6 cellular contexts compared by ENCODE assay signal in genomic region chr19:17394891-17395415, GRCh38. TPM values are rescaled to one million over a fixed set of nuclear protein-coding genes. Genes with fewer than 3 reads are reported as not detected.
DNase-seq lines count a peak whose midpoint lies in the region; ATAC-seq and TF ChIP-seq lines count a peak whose summit lies in the region.

No MANE protein-coding gene starts in this region.

- no peak overlapping the region for H2AFZ ChIP-seq in Karpas-422 (ENCODE audit: low read length)

- H3K4me2 ChIP-seq in Karpas-422 (ENCODE audit: low read depth, low read length, poor library complexity, severe bottlenecking) = no peak overlapping the region

- H3K4me3 ChIP-seq in Karpas-422 (ENCODE audit: low read length) (no peak overlapping the region), heart right ventricle (no peak overlapping the region)

- no peaks in the 10 kb centered on the region for H3K27me3 Mint-ChIP-seq in activated CD4-positive, alpha-beta memory T cell treated with anti-CD3 and anti-CD28 coated beads for 36 hours

- no peaks in the 10 kb centered on the region for H3K27me3 ChIP-seq in Karpas-422 (ENCODE audit: low read length)
- H3K27me3 ChIP-seq in heart right ventricle = peaks cover 0 to 44% (median 15%) of the 10 kb centered on the region in 7 donors

- ATAC-seq in heart right ventricle = peak in 6 of 8 donors; percentile 12 to 53 (median 44)

- H3K36me3 Mint-ChIP-seq in activated CD4-positive, alpha-beta memory T cell treated with anti-CD3 and anti-CD28 coated beads for 36 hours = peaks cover 7% of the 10 kb centered on the region

- no peaks in the 10 kb centered on the region for H4K20me1 ChIP-seq in Karpas-422 (ENCODE audit: insufficient read depth, low read depth, low read length)

- H3K4me1 ChIP-seq in Karpas-422 (ENCODE audit: low read length) (peaks cover 9% of the 10 kb centered on the region), heart right ventricle (peaks cover 0 to 43% (median 19%) of the 10 kb centered on the region in 9 donors)

- H3K36me3 ChIP-seq in Karpas-422 (ENCODE audit: insufficient read depth, low read length) = 0 out of 2 replicates have a peak, but pooled peaks cover 2% of the 10 kb centered on the region
- H3K36me3 ChIP-seq in heart right ventricle = peaks cover 0 to 28% (median 0%) of the 10 kb centered on the region in 9 donors

- no peaks in the 10 kb centered on the region for H3K9me3 ChIP-seq in Karpas-422 (ENCODE audit: low read length)
- peaks cover 0 to under 1% (median 0%) of the 10 kb centered on the region in 11 donors for H3K9me3 ChIP-seq in heart right ventricle

- TF ChIP-seq CTCF in heart right ventricle (IDR thresholded peaks at IDR 0.05) = peak; percentile 21 to 80 (median 63)

- H3K27ac Mint-ChIP-seq in activated CD4-positive, alpha-beta memory T cell treated with anti-CD3 and anti-CD28 coated beads for 36 hours = peak overlapping the region; percentile 64

- 18 to 22% methylated on average over 18 to 19 of the region's 19 CpGs for WGBS in heart right ventricle, 2 donors

- H3K9me3 Mint-ChIP-seq in activated CD4-positive, alpha-beta memory T cell treated with anti-CD3 and anti-CD28 coated beads for 36 hours = no peaks in the 10 kb centered on the region

- peaks cover 26% of the 10 kb centered on the region for H3K4me1 Mint-ChIP-seq in activated CD4-positive, alpha-beta memory T cell treated with anti-CD3 and anti-CD28 coated beads for 36 hours (ENCODE audit: low read depth)

- no peaks in the 10 kb centered on the region for H3K9me2 ChIP-seq in Karpas-422 (replicated peaks; ENCODE audit: insufficient read depth, low read length)

- no peak overlapping the region for H3K4me3 Mint-ChIP-seq in activated CD4-positive, alpha-beta memory T cell treated with anti-CD3 and anti-CD28 coated beads for 36 hours

- intact Hi-C loops in activated CD4-positive, alpha-beta memory T cell treated with anti-CD3 and anti-CD28 coated beads for 36 hours (cut with micrococcal nuclease) = loop anchor here (1.0 kb wide), 2 partner anchors 24 to 71 kb away; no protein-coding TSS in a partner anchor
- intact Hi-C loops in heart right ventricle (cut with DNase I) = loop anchor here in 7 of 10 donors (5.0 to 10.0 kb wide), 4 partner anchors 52 to 103 kb away; partner anchors contain the start of genes NXNL1 (in 1 of the 7) and TMEM221 (in 1 of the 7)

- POLR2A ChIA-PET in activated CD4-positive, alpha-beta memory T cell treated with anti-CD3 and anti-CD28 coated beads for 36 hours (lab: Charles Lee) = interaction anchor here (1.2 kb wide), 1 partner anchor 12 kb away, joined by 4 read pairs; no protein-coding TSS in a partner anchor

- CTCF ChIA-PET in activated CD4-positive, alpha-beta memory T cell treated with anti-CD3 and anti-CD28 coated beads for 36 hours (lab: Charles Lee) = interaction anchor here (0.6 to 2.1 kb wide), 12 partner anchors 8 to 135 kb away, joined by 3 to 8 read pairs (median 3); no protein-coding TSS in a partner anchor

- H3K9ac ChIP-seq in Karpas-422 (ENCODE audit: low read length) = no peak overlapping the region

- H3K27ac ChIP-seq in Karpas-422 (ENCODE audit: low read length) (no peak overlapping the region), heart right ventricle (peak overlapping the region in 1 of 10 donors; percentile 64)

- H3K79me2 ChIP-seq in Karpas-422 (ENCODE audit: low read length) = no peaks in the 10 kb centered on the region

- peak; percentile 72 for DNase-seq in AG08395 (ENCODE audit: low spot score)
- DNase-seq in Karpas-422 = peak; percentile 81
- DNase-seq in activated CD4-positive, alpha-beta memory T cell treated with anti-CD3 and anti-CD28 coated beads for 36 hours = peak; percentile 85
- DNase-seq in heart right ventricle = peak; percentile 47 to 66
- peak; percentile 59 for DNase-seq in stimulated activated CD8-positive, alpha-beta memory T cell treated with anti-CD3 and anti-CD28 coated beads, Interleukin-7, amount 100 ng/mL, for 24 hours (ENCODE audit: low read depth)
- DNase-seq in HuH-7 (ENCODE audit: low spot score) = no peak

RNA-seq across cellular contexts. Expression of gene CCDC194, which starts 1.0 kb away (rescaled TPM):
- 4.1 and 9.3 TPM in 2 replicates for total RNA-seq in Karpas-422 (2014; rRNA removed; shearing (Covaris generic); ENCODE audit: low replicate concordance)
- 1 to 10 TPM; 1.4 to 2.3 TPM for total RNA-seq in activated CD4-positive, alpha-beta memory T cell treated with anti-CD3 and anti-CD28 coated beads for 36 hours
- under 1 TPM in 3 of 10 donors, not detected in 7; 0.44 to 0.51 (median 0.50) TPM for total RNA-seq in heart right ventricle
- 1 to 10 TPM in 1 of 2 donors, not detected in 1; 1.0 TPM for polyA plus RNA-seq in heart right ventricle

RNA-seq across cellular contexts. Expression of gene BST2, which starts 10.5 kb away (rescaled TPM):
- 56.2 and 156 TPM in 2 replicates for total RNA-seq in Karpas-422 (2014; rRNA removed; shearing (Covaris generic); ENCODE audit: low replicate concordance)
- total RNA-seq in activated CD4-positive, alpha-beta memory T cell treated with anti-CD3 and anti-CD28 coated beads for 36 hours = 100 to 1,000 TPM; 156 to 164 TPM
- total RNA-seq in heart right ventricle = 10 to 100 TPM; 22.7 to 73.5 (median 37.0) TPM
- polyA plus RNA-seq in heart right ventricle = 10 to 100 TPM; 32.0 to 75.4 TPM

RNA-seq across cellular contexts. Expression of gene PLVAP, which starts 17.8 kb away (rescaled TPM):
- 0.22 and 0.41 TPM in 2 replicates for total RNA-seq in Karpas-422 (2014; rRNA removed; shearing (Covaris generic); ENCODE audit: low replicate concordance)
- under 1 TPM in 1 of 2 experiments, not detected in 1; 0.14 TPM for total RNA-seq in activated CD4-positive, alpha-beta memory T cell treated with anti-CD3 and anti-CD28 coated beads for 36 hours
- total RNA-seq in heart right ventricle = 10 to 100 TPM in 9 of 10 donors, 1 to 10 TPM in 1; 7.5 to 56.0 (median 22.1) TPM
- polyA plus RNA-seq in heart right ventricle = 10 to 100 TPM; 69.1 to 74.9 TPM

RNA-seq across cellular contexts. Expression of gene MVB12A, which starts 24.9 kb away (rescaled TPM):
- 44.7 and 55.2 TPM in 2 replicates for total RNA-seq in Karpas-422 (2014; rRNA removed; shearing (Covaris generic); ENCODE audit: low replicate concordance)
- total RNA-seq in activated CD4-positive, alpha-beta memory T cell treated with anti-CD3 and anti-CD28 coated beads for 36 hours = 10 to 100 TPM; 36.5 to 42.4 TPM
- 10 to 100 TPM; 11.7 to 26.8 (median 13.4) TPM for total RNA-seq in heart right ventricle
- polyA plus RNA-seq in heart right ventricle = 10 to 100 TPM; 38.6 to 50.0 TPM

RNA-seq across cellular contexts. Expression of gene TMEM221, which starts 53.5 kb away (rescaled TPM):
- total RNA-seq in Karpas-422 (2014; rRNA removed; shearing (Covaris generic); ENCODE audit: low replicate concordance) = not detected in 2 replicates
- total RNA-seq in activated CD4-positive, alpha-beta memory T cell treated with anti-CD3 and anti-CD28 coated beads for 36 hours = not detected
- under 1 TPM in 2 of 10 donors, not detected in 8; 0.12 to 0.20 TPM for total RNA-seq in heart right ventricle
- under 1 TPM in 1 of 2 donors, not detected in 1; 0.03 TPM for polyA plus RNA-seq in heart right ventricle
